Comparison of ENCODE assay signal across 9 cellular contexts in the genomic region with DNA sequence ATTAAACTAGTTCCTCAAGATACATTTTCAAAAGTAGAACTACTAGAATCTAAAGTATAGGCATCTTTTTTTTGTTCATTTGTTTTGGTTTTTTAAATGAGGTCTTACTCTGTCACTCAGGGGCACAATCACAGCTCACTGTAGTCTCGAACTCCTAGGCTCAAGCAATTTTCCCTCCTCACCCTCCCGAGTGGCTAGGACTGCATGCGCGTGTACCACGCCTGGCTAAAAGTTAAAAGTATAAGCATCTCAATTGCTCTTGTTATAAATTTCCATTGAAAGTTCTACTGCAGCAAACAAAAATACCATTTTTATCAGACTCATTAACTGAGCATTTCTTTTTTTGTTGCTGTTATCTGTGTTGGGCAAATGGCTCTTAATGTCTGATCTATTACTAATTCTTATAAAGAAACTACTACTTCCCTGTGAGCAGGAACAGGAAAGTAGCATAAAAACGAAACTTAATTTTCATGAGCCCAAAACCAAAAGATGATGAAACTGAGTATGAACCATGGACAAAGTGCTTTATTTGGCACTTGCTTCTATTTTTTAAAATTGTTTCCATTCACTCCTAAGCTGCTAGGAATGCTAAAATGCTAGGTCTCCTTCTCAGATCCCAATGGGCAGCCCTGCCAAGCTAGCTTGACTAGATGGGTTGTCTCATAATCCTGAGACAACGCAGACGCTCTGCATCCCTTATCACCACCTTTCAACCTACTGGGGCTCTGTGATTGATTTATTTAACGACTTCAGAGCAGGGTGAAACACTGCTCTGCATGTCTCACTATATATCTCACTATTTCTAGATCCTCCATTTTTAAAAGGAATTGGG. TPM values are rescaled to one million over a fixed set of nuclear protein-coding genes. Genes with fewer than 3 reads are reported as not detected.
DNase-seq lines count a peak whose midpoint lies in the region; ATAC-seq and TF ChIP-seq lines count a peak whose summit lies in the region.
"Had no signal": no experiment of that assay in that cellular context is flagged by ENCODE, and none has a peak within 500 bp of the region (broad histone marks: within the 10 kb centered on the region; RNA-seq: fewer than 3 reads in every experiment).

No MANE protein-coding gene starts in this region.

- no peaks in the 10 kb centered on the region for H3K9me3 Mint-ChIP-seq in activated T-helper 17 cell treated with anti-CD3 and anti-CD28 coated beads, Interleukin-2, amount 50 U/mL, for 72 hours

- H3K36me3 Mint-ChIP-seq in activated T-helper 17 cell treated with anti-CD3 and anti-CD28 coated beads, Interleukin-2, amount 50 U/mL, for 72 hours (ENCODE audit: low read depth) = peaks cover 90% of the 10 kb centered on the region

- no peak for TF ChIP-seq RAD21 in neural cell (conservative IDR thresholded peaks at IDR 0.05)

- no peak for TF ChIP-seq EP300 in neural cell (conservative IDR thresholded peaks at IDR 0.05; ENCODE audit: poor library complexity, severe bottlenecking)

- H3K27ac ChIP-seq in neural cell (ENCODE audit: low read length) = peak overlapping the region; percentile 28

- H3K4me3 Mint-ChIP-seq in activated T-helper 17 cell treated with anti-CD3 and anti-CD28 coated beads, Interleukin-2, amount 50 U/mL, for 72 hours = peak overlapping the region; percentile 66

- ATAC-seq in HG02885 (IDR thresholded peaks at IDR 0.05; ENCODE audit: poor library complexity, unreplicated experiment) (peak; percentile 45), GM19452 (IDR thresholded peaks at IDR 0.05; ENCODE audit: unreplicated experiment) (no peak)
- ATAC-seq in activated T-helper 17 cell treated with anti-CD3 and anti-CD28 coated beads, Interleukin-2, amount 50 U/mL, for 72 hours (replicated peaks) = peak; percentile 82

- H3K27me3 Mint-ChIP-seq in activated T-helper 17 cell treated with anti-CD3 and anti-CD28 coated beads, Interleukin-2, amount 50 U/mL, for 72 hours = no peaks in the 10 kb centered on the region

- H3K27ac Mint-ChIP-seq in activated T-helper 17 cell treated with anti-CD3 and anti-CD28 coated beads, Interleukin-2, amount 50 U/mL, for 72 hours = peak overlapping the region; percentile 82

- H3K4me3 ChIP-seq in neural cell (ENCODE audit: low read length) = peak overlapping the region; percentile 7

- no peaks in the 10 kb centered on the region for H3K27me3 ChIP-seq in neural cell (ENCODE audit: insufficient read depth, low read depth, low read length)

- H3K9ac ChIP-seq in neural cell (ENCODE audit: low read length) = no peak overlapping the region

- H3K79me2 ChIP-seq in neural cell (replicated peaks; ENCODE audit: insufficient read depth, low read length) = peaks cover 19% of the 10 kb centered on the region

- no peaks in the 10 kb centered on the region for H4K20me1 ChIP-seq in neural cell (ENCODE audit: insufficient read depth)

- H3K36me3 ChIP-seq in neural cell (ENCODE audit: insufficient read depth, low read length) = peaks cover 5% of the 10 kb centered on the region

- no peaks in the 10 kb centered on the region for H3K9me2 ChIP-seq in neural cell (ENCODE audit: insufficient read depth, low read length)

- peaks cover 24% of the 10 kb centered on the region for H3K4me1 Mint-ChIP-seq in activated T-helper 17 cell treated with anti-CD3 and anti-CD28 coated beads, Interleukin-2, amount 50 U/mL, for 72 hours

- peaks cover 9% of the 10 kb centered on the region for H3K9me3 ChIP-seq in neural cell (ENCODE audit: low read length)

- H3F3A ChIP-seq in neural cell (ENCODE audit: insufficient read depth, low read length, poor library complexity, severe bottlenecking) = no peaks in the 10 kb centered on the region

- peak; percentile 28 for DNase-seq in activated CD4-positive, alpha-beta T cell treated with anti-CD3 and anti-CD28 coated beads for 48 hours
- DNase-seq in activated CD4-positive, alpha-beta T cell treated with anti-CD3 and anti-CD28 coated beads, Interleukin-2, amount 50 U/mL, for 48 hours = no peak
- DNase-seq in NCI-H1417 treated with DMSO at 0.1 percent for 48 hours (lab: John Stamatoyannopoulos, UW) (no peak), hypothalamus (lab: John Stamatoyannopoulos, UW) (no peak)
- DNase-seq: NCI-H1092 had no signal

- H2AFZ ChIP-seq in neural cell (ENCODE audit: low read depth, low read length) = no peak overlapping the region

- no peak for TF ChIP-seq CTCF in neural cell (IDR thresholded peaks at IDR 0.05; ENCODE audit: poor library complexity, severe bottlenecking)

- peak overlapping the region; percentile 3 for H3K4me2 ChIP-seq in neural cell (ENCODE audit: low read length)

TF ChIP-seq in neural cell, 6 proteins besides CTCF, POLR2A, EP300 and RAD21:
- TF ChIP-seq MXI1 (conservative IDR thresholded peaks at IDR 0.05; ENCODE audit: poor library complexity, severe bottlenecking) = no peak
- TF ChIP-seq SMC3 (conservative IDR thresholded peaks at IDR 0.05; ENCODE audit: poor library complexity) = no peak
- TF ChIP-seq TAF1 (IDR thresholded peaks at IDR 0.05; ENCODE audit: low read depth) = no peak
- TF ChIP-seq, protein P1, sequence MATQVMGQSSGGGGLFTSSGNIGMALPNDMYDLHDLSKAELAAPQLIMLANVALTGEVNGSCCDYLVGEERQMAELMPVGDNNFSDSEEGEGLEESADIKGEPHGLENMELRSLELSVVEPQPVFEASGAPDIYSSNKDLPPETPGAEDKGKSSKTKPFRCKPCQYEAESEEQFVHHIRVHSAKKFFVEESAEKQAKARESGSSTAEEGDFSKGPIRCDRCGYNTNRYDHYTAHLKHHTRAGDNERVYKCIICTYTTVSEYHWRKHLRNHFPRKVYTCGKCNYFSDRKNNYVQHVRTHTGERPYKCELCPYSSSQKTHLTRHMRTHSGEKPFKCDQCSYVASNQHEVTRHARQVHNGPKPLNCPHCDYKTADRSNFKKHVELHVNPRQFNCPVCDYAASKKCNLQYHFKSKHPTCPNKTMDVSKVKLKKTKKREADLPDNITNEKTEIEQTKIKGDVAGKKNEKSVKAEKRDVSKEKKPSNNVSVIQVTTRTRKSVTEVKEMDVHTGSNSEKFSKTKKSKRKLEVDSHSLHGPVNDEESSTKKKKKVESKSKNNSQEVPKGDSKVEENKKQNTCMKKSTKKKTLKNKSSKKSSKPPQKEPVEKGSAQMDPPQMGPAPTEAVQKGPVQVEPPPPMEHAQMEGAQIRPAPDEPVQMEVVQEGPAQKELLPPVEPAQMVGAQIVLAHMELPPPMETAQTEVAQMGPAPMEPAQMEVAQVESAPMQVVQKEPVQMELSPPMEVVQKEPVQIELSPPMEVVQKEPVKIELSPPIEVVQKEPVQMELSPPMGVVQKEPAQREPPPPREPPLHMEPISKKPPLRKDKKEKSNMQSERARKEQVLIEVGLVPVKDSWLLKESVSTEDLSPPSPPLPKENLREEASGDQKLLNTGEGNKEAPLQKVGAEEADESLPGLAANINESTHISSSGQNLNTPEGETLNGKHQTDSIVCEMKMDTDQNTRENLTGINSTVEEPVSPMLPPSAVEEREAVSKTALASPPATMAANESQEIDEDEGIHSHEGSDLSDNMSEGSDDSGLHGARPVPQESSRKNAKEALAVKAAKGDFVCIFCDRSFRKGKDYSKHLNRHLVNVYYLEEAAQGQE (IDR thresholded peaks at IDR 0.05; ENCODE audit: borderline replicate concordance) = no peak
- no peak for TF ChIP-seq POLR2AphosphoS5 (IDR thresholded peaks at IDR 0.05)
- no peak for TF ChIP-seq EZH2 (IDR thresholded peaks at IDR 0.05; ENCODE audit: borderline replicate concordance, insufficient read depth, low read length, poor library complexity, severe bottlenecking)

RNA-seq across cellular contexts. Expression of gene TRPC4AP, which starts 36.9 kb away (rescaled TPM):
- 10 to 100 TPM; 34.1 to 54.3 TPM for total RNA-seq in activated T-helper 17 cell treated with anti-CD3 and anti-CD28 coated beads, Interleukin-2, amount 50 U/mL, for 72 hours
- polyA plus RNA-seq in neural cell = 85.9 and 93.0 TPM in 2 replicates
- 98.5 and 112 TPM in 2 replicates for polyA minus RNA-seq in neural cell
